In the genomic region with DNA sequence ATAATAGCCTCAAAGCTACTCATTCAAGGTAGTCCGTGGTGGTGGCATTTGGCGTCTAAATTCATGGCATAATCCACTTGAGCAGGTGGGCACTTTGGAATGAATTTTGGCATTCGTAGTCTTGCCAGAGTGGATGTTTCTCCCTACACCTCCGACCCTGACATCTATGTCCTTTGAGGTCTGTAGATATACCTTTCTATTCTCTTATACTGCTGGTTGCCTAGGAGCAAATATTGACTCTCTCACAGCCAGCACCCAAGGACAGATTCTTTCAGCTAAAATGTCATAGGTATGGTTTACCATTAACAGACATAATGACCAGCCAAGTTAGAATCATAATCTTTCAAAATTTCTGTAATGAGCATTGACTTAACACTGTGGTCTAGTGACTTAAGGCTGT, we compare ENCODE assay signal across 21 cellular contexts. TPM values are rescaled to one million over a fixed set of nuclear protein-coding genes. Genes with fewer than 3 reads are reported as not detected.
A peak's percentile ranks its signal among the peaks of the same experiment; 100 is the strongest.
DNase-seq lines count a peak whose midpoint lies in the region; ATAC-seq, FAIRE-seq and TF ChIP-seq lines count a peak whose summit lies in the region.
"Had no signal": no experiment of that assay in that cellular context is flagged by ENCODE, and none has a peak within 500 bp of the region (broad histone marks: within the 10 kb centered on the region; RNA-seq: fewer than 3 reads in every experiment).

No MANE protein-coding gene starts in this region.

- H3K4me1 ChIP-seq in pancreas = peaks cover 29 to 43% (median 34%) of the 10 kb centered on the region in 3 donors
- H3K4me1 ChIP-seq in aorta (ENCODE audit: control insufficient read depth in 1 of 2, insufficient read depth in 2 of 2, low read length in 2 of 2) = no peaks in the 10 kb centered on the region
- peaks cover 0 to 19% (median 5%) of the 10 kb centered on the region in 4 donors for H3K4me1 ChIP-seq in transverse colon

- WGBS in pancreas, 2 donors = 13 to 16% methylated on average over 4 of the region's 4 CpGs
- 94 to 97% methylated on average over 4 of the region's 4 CpGs for WGBS in aorta, 2 donors
- 55 to 60% methylated on average over 1 to 4 of the region's 4 CpGs for WGBS in transverse colon (ENCODE audit: low coverage in 1 of 2), 2 donors

- no peaks in the 10 kb centered on the region for H3K36me3 Mint-ChIP-seq in stimulated activated naive B cell treated with anti-CD40 and anti-IgM and Interleukin-4, amounts not matched to agents 10 μg/mL and 1 μg/mL and 100 μg/mL, for 72 hours

- H3K27ac Mint-ChIP-seq in stimulated activated naive B cell treated with anti-CD40 and anti-IgM and Interleukin-4, amounts not matched to agents 10 μg/mL and 1 μg/mL and 100 μg/mL, for 72 hours = no peak overlapping the region

- no peaks in the 10 kb centered on the region for H3K9me3 ChIP-seq in pancreas
- H3K9me3 ChIP-seq in aorta (ENCODE audit: control insufficient read depth, low read length) = no peaks in the 10 kb centered on the region
- no peaks in the 10 kb centered on the region for H3K9me3 ChIP-seq in transverse colon
- H3K9me3 ChIP-seq: SJSA1 had no signal

- DNase-seq in HuH-7.5 (ENCODE audit: low spot score) = peak; percentile 17
- peak; percentile 39 for DNase-seq in kidney tubule cell (ENCODE audit: low spot score)
- peak in 3 of 6 donors; percentile 39 to 62 (median 53) for DNase-seq in pancreas
- no peak for DNase-seq in aorta
- no peak for DNase-seq in stimulated activated naive B cell treated with anti-CD40 and anti-IgM and Interleukin-4, amounts not matched to agents 10 μg/mL and 1 μg/mL and 100 μg/mL, for 72 hours
- no peak for DNase-seq in NOMO-1 treated with dmso at 0.1 percent for 144 hours (lab: John Stamatoyannopoulos, UW; ENCODE audit: unreplicated experiment)
- DNase-seq in transverse colon = no peak
- DNase-seq: AML-193, COR-L47, GF-D8, IMR-90, NCI-H1417, NCI-H187, NCI-H2107, NCI-H226, NCI-H524, SW 1271 had no signal

- H3K4me3 Mint-ChIP-seq in stimulated activated naive B cell treated with anti-CD40 and anti-IgM and Interleukin-4, amounts not matched to agents 10 μg/mL and 1 μg/mL and 100 μg/mL, for 72 hours = no peak overlapping the region

- no peaks in the 10 kb centered on the region for H3K9me3 Mint-ChIP-seq in stimulated activated naive B cell treated with anti-CD40 and anti-IgM and Interleukin-4, amounts not matched to agents 10 μg/mL and 1 μg/mL and 100 μg/mL, for 72 hours

- ATAC-seq in pancreas (peak; percentile 85 to 93 (median 90)), aorta (ENCODE audit: low FRiP score) (peak; percentile 19), GM18868 (IDR thresholded peaks at IDR 0.05; ENCODE audit: unreplicated experiment) (no peak)
- ATAC-seq in stimulated activated naive B cell treated with anti-CD40 and anti-IgM and Interleukin-4, amounts not matched to agents 10 μg/mL and 1 μg/mL and 100 μg/mL, for 72 hours (replicated peaks) = no peak
- ATAC-seq: Panc1 had no signal

- H3K27ac ChIP-seq in pancreas (peak overlapping the region; percentile 61 to 90 (median 80)), aorta (ENCODE audit: low read depth in 1 of 2, low read length in 2 of 2) (no peak overlapping the region), transverse colon (peak overlapping the region in 1 of 4 donors; percentile 29)
- H3K27ac ChIP-seq: C4-2B, SJSA1 had no signal

- TF ChIP-seq CTCF in pancreas (IDR thresholded peaks at IDR 0.05) (no peak), transverse colon (IDR thresholded peaks at IDR 0.05) (no peak)

- TF ChIP-seq POLR2A in transverse colon (IDR thresholded peaks at IDR 0.05) = no peak

- TF ChIP-seq EP300 in transverse colon (IDR thresholded peaks at IDR 0.05; ENCODE audit: low read depth) = no peak

- no peaks in the 10 kb centered on the region for H3K4me1 Mint-ChIP-seq in stimulated activated naive B cell treated with anti-CD40 and anti-IgM and Interleukin-4, amounts not matched to agents 10 μg/mL and 1 μg/mL and 100 μg/mL, for 72 hours

- intact Hi-C loops in pancreas (cut with DNase I) = no loop called here
- intact Hi-C loops in aorta (cut with DNase I) = no loop called here
- intact Hi-C loops in transverse colon (cut with DNase I; ENCODE audit: low total_unique reads) = no loop called here

- in situ Hi-C loops in transverse colon (cut with MboI; ENCODE audit: low pct_ligation_motif_present in 1 of 4, low pct_unique_long_range_greater_than_20kb in 1 of 4, low sequenced_read_pairs in 3 of 4) = no loop called here

- no peak overlapping the region for H3K4me3 ChIP-seq in pancreas
- H3K4me3 ChIP-seq in aorta (ENCODE audit: low read length in 2 of 2) = no peak overlapping the region
- H3K4me3 ChIP-seq in transverse colon = no peak overlapping the region
- H3K4me3 ChIP-seq: SJSA1 had no signal

- no peaks in the 10 kb centered on the region for H3K27me3 ChIP-seq in pancreas
- no peaks in the 10 kb centered on the region for H3K27me3 ChIP-seq in aorta (ENCODE audit: control insufficient read depth in 1 of 2, insufficient read depth in 2 of 2, low read length in 1 of 2)
- no peaks in the 10 kb centered on the region for H3K27me3 ChIP-seq in transverse colon
- H3K27me3 ChIP-seq: SJSA1 had no signal

- FAIRE-seq in pancreas (lab: Jason Lieb, UNC) = peak; percentile 53

- no peaks in the 10 kb centered on the region for H3K27me3 Mint-ChIP-seq in stimulated activated naive B cell treated with anti-CD40 and anti-IgM and Interleukin-4, amounts not matched to agents 10 μg/mL and 1 μg/mL and 100 μg/mL, for 72 hours

- H3K36me3 ChIP-seq in pancreas (no peaks in the 10 kb centered on the region), aorta (ENCODE audit: control insufficient read depth in 1 of 2, insufficient read depth in 2 of 2, low read length in 1 of 2) (no peaks in the 10 kb centered on the region), transverse colon (no peaks in the 10 kb centered on the region)
- H3K36me3 ChIP-seq: SJSA1 had no signal

RNA-seq across cellular contexts. Expression of a gene that starts 47.4 kb away (rescaled TPM):
- total RNA-seq in pancreas = 100 to 1,000 TPM in 3 of 6 donors, 10 to 100 TPM in 3; 62.8 to 229 (median 91.7) TPM
- polyA plus RNA-seq in pancreas = 100 to 1,000 TPM; 119 to 125 TPM
- 10 to 100 TPM; 21.2 to 91.4 TPM for total RNA-seq in aorta
- 1 to 10 TPM in 1 of 2 donors, under 1 TPM in 1; 0.46 to 6.8 TPM for polyA plus RNA-seq in aorta
- 1 to 10 TPM; 3.4 to 7.0 (median 4.0) TPM for total RNA-seq in transverse colon

Comparison
In these comparisons a context has a peak if more than half of its experiments do, and no peak if none do; other contexts are left out.
1. DNase-seq: peak in HuH-7.5 (single experiment) and kidney tubule cell (single experiment); none in aorta (0 of 2), stimulated activated naive B cell treated with anti-CD40 and anti-IgM and Interleukin-4, amounts not matched to agents 10 μg/mL and 1 μg/mL and 100 μg/mL, for 72 hours (single experiment), NOMO-1 treated with dmso at 0.1 percent for 144 hours (single experiment) and transverse colon (single experiment).
2. ATAC-seq: peak in pancreas (4 of 4) and aorta (single experiment); none in stimulated activated naive B cell treated with anti-CD40 and anti-IgM and Interleukin-4, amounts not matched to agents 10 μg/mL and 1 μg/mL and 100 μg/mL, for 72 hours (0 of 2) and GM18868 (single experiment).
3. H3K27ac ChIP-seq: peak in pancreas (4 of 4); none in aorta (0 of 2).